ENCODE assay signal across 21 cellular contexts in the genomic region with DNA sequence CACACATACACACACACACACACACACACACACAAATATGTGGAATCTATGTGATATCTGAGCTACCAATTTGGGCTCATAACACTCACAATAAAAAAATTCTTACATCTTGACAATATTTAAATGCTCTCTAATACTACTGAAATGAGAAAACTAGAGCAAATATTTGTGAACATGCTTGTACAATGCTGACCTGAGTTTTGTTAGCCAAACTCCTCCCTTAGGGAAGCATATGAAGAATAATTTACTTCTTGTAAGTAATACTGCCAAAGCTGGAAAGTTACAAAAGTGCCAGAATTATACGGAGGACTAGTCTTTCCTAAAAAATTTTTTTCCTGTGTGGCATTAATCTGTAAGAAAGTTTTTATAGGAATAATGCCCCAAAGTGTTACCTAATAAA. TPM values are rescaled to one million over a fixed set of nuclear protein-coding genes. Genes with fewer than 3 reads are reported as not detected.
DNase-seq lines count a peak whose midpoint lies in the region; ATAC-seq and TF ChIP-seq lines count a peak whose summit lies in the region.
"Had no signal": no experiment of that assay in that cellular context is flagged by ENCODE, and none has a peak within 500 bp of the region (broad histone marks: within the 10 kb centered on the region; RNA-seq: fewer than 3 reads in every experiment).

No MANE protein-coding gene starts in this region.

- H3K4me3 ChIP-seq in foreskin fibroblast (ENCODE audit: low read depth in 1 of 2, low read length in 2 of 2), result no peak overlapping the region
- H3K4me3 ChIP-seq: gastroesophageal sphincter, vagina had no signal

- peaks cover 33 to 48% of the 10 kb centered on the region in 2 donors for H3K4me1 Mint-ChIP-seq in natural killer cell treated with Interleukin-12 subunit alpha and Interleukin-12 subunit beta and Interleukin-15 and Interleukin-18, amount 100 ng/mL, for 72 hours (ENCODE audit: low read depth in 2 of 2)
- H3K4me1 Mint-ChIP-seq in osteocyte (ENCODE audit: unreplicated experiment), result peaks cover 41% of the 10 kb centered on the region

- peaks cover 6% of the 10 kb centered on the region for H3K36me3 Mint-ChIP-seq in natural killer cell treated with Interleukin-12 subunit alpha and Interleukin-12 subunit beta and Interleukin-15 and Interleukin-18, amount 100 ng/mL, for 72 hours
- peaks cover 12% of the 10 kb centered on the region for H3K36me3 Mint-ChIP-seq in osteocyte (ENCODE audit: unreplicated experiment)

- no peak for ATAC-seq in natural killer cell treated with Interleukin-12 subunit alpha and Interleukin-12 subunit beta and Interleukin-15 and Interleukin-18, amount 100 ng/mL, for 72 hours
- ATAC-seq in HG03045 (IDR thresholded peaks at IDR 0.05; ENCODE audit: unreplicated experiment), result no peak
- ATAC-seq: gastroesophageal sphincter, left colon had no signal

- H3K4me3 Mint-ChIP-seq in natural killer cell treated with Interleukin-12 subunit alpha and Interleukin-12 subunit beta and Interleukin-15 and Interleukin-18, amount 100 ng/mL, for 72 hours, result peak overlapping the region; percentile 42
- no peak overlapping the region for H3K4me3 Mint-ChIP-seq in osteocyte (ENCODE audit: unreplicated experiment)

- peak overlapping the region; percentile 42 for H3K27ac ChIP-seq in VCaP
- H3K27ac ChIP-seq: gastroesophageal sphincter, HL-60, parathyroid adenoma, vagina had no signal

- no peaks in the 10 kb centered on the region for H3K9me3 Mint-ChIP-seq in natural killer cell treated with Interleukin-12 subunit alpha and Interleukin-12 subunit beta and Interleukin-15 and Interleukin-18, amount 100 ng/mL, for 72 hours
- no peaks in the 10 kb centered on the region for H3K9me3 Mint-ChIP-seq in osteocyte (ENCODE audit: unreplicated experiment)

- no peaks in the 10 kb centered on the region for H3K27me3 Mint-ChIP-seq in natural killer cell treated with Interleukin-12 subunit alpha and Interleukin-12 subunit beta and Interleukin-15 and Interleukin-18, amount 100 ng/mL, for 72 hours
- no peaks in the 10 kb centered on the region for H3K27me3 Mint-ChIP-seq in osteocyte (ENCODE audit: unreplicated experiment)

- peak overlapping the region; percentile 65 to 88 for H3K27ac Mint-ChIP-seq in natural killer cell treated with Interleukin-12 subunit alpha and Interleukin-12 subunit beta and Interleukin-15 and Interleukin-18, amount 100 ng/mL, for 72 hours
- no peak overlapping the region for H3K27ac Mint-ChIP-seq in osteocyte (ENCODE audit: unreplicated experiment)

- no peak for TF ChIP-seq CTCF in VCaP (conservative IDR thresholded peaks at IDR 0.05)
- no peak for TF ChIP-seq CTCF in foreskin fibroblast (IDR thresholded peaks at IDR 0.05; ENCODE audit: low read depth, low read length)
- no peak for TF ChIP-seq CTCF in osteocyte (IDR thresholded peaks at IDR 0.05)

- DNase-seq in EH (ENCODE audit: low read depth) (peak; percentile 14), fibroblast of gingiva (ENCODE audit: low read depth) (peak; percentile 18), foreskin fibroblast (no peak), OCI-M2 (lab: John Stamatoyannopoulos, UW; ENCODE audit: unreplicated experiment) (no peak), osteocyte (ENCODE audit: extremely low spot score, unreplicated experiment) (no peak)
- no peak for DNase-seq in natural killer cell treated with Interleukin-12 subunit alpha and Interleukin-12 subunit beta and Interleukin-15 and Interleukin-18, amount 100 ng/mL, for 72 hours (ENCODE audit: low spot score)
- DNase-seq: activated effector memory CD4-positive, alpha-beta T cell treated with anti-CD3 and anti-CD28 coated beads, Interleukin-2, amount 50 U/mL, for 16 hours; amygdala; DND-41; left colon; NCI-H1048; NCI-H2081; NCI-H524; stimulated activated CD4-positive, alpha-beta T cell treated with anti-CD3 and anti-CD28 coated beads, Interleukin-2, amount 100 ng/mL, for 24 hours; T1000 had no signal

RNA-seq across cellular contexts. Expression of a gene that starts 18.5 kb away (rescaled TPM):
- total RNA-seq in natural killer cell treated with Interleukin-12 subunit alpha and Interleukin-12 subunit beta and Interleukin-15 and Interleukin-18, amount 100 ng/mL, for 72 hours, result 100 to 1,000 TPM; 149 to 211 TPM
- total RNA-seq in osteocyte, result 58.3 and 62.5 TPM in 2 replicates

Comparison
In these comparisons a context has a peak if more than half of its experiments do, and no peak if none do; other contexts are left out.
1. DNase-seq: peak in EH (single experiment) and fibroblast of gingiva (single experiment); none in natural killer cell treated with Interleukin-12 subunit alpha and Interleukin-12 subunit beta and Interleukin-15 and Interleukin-18, amount 100 ng/mL, for 72 hours (single experiment), foreskin fibroblast (0 of 2), OCI-M2 (single experiment) and osteocyte (single experiment).